1 cellular context compared by ENCODE assay signal in the genomic region with DNA sequence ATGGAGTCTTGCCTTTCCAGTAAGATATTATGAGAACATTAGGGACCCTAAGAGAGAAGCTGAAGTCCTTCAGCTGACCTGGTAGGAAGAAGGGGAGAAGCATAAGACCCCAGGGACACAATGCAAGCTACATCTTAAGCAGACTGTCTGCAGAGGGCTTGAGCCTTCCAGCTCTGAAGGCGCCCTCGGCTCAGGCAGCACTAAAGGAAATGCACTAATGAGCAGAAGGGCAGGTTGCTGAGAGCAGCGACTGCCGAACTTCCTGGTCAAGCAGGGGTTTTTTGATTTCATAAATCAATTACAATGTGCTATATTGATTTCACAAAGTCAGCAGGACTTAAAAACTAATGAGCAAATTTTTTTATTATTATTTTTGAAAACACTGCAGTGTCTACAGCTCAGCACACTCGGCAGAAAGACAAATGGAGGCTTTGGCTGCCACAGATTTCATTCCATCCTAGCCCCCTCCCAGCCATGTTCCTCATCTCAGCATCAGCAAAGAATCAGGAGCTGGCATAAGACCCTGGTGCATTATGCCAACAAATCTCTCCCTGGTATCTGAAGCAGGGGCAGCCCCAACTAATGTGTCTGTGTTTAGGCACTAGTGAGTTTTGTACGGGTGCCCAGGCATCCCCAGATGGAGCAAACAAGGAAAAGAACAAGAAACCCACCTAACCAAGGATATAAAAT.
TF ChIP-seq lines count a peak whose summit lies in the region.

No MANE protein-coding gene starts in this region.

TF ChIP-seq in GM23338, 12 proteins besides CTCF, POLR2A, EP300 and RAD21:
- TF ChIP-seq NANOG (IDR thresholded peaks at IDR 0.05; ENCODE audit: borderline replicate concordance) (no peak), CREB1 (CRISPR knock-in tag; IDR thresholded peaks at IDR 0.05; ENCODE audit: low read depth) (no peak), EZH2 (IDR thresholded peaks at IDR 0.05; ENCODE audit: low read depth, unreplicated experiment) (no peak), STAT1 (IDR thresholded peaks at IDR 0.05; ENCODE audit: unreplicated experiment) (no peak), JUNB (IDR thresholded peaks at IDR 0.05; ENCODE audit: unreplicated experiment) (no peak), EZH2phosphoT487 (IDR thresholded peaks at IDR 0.05; ENCODE audit: unreplicated experiment) (no peak), ZNF331 (CRISPR knock-in tag; IDR thresholded peaks at IDR 0.05; ENCODE audit: low read depth) (no peak)
- TF ChIP-seq, protein P1, sequence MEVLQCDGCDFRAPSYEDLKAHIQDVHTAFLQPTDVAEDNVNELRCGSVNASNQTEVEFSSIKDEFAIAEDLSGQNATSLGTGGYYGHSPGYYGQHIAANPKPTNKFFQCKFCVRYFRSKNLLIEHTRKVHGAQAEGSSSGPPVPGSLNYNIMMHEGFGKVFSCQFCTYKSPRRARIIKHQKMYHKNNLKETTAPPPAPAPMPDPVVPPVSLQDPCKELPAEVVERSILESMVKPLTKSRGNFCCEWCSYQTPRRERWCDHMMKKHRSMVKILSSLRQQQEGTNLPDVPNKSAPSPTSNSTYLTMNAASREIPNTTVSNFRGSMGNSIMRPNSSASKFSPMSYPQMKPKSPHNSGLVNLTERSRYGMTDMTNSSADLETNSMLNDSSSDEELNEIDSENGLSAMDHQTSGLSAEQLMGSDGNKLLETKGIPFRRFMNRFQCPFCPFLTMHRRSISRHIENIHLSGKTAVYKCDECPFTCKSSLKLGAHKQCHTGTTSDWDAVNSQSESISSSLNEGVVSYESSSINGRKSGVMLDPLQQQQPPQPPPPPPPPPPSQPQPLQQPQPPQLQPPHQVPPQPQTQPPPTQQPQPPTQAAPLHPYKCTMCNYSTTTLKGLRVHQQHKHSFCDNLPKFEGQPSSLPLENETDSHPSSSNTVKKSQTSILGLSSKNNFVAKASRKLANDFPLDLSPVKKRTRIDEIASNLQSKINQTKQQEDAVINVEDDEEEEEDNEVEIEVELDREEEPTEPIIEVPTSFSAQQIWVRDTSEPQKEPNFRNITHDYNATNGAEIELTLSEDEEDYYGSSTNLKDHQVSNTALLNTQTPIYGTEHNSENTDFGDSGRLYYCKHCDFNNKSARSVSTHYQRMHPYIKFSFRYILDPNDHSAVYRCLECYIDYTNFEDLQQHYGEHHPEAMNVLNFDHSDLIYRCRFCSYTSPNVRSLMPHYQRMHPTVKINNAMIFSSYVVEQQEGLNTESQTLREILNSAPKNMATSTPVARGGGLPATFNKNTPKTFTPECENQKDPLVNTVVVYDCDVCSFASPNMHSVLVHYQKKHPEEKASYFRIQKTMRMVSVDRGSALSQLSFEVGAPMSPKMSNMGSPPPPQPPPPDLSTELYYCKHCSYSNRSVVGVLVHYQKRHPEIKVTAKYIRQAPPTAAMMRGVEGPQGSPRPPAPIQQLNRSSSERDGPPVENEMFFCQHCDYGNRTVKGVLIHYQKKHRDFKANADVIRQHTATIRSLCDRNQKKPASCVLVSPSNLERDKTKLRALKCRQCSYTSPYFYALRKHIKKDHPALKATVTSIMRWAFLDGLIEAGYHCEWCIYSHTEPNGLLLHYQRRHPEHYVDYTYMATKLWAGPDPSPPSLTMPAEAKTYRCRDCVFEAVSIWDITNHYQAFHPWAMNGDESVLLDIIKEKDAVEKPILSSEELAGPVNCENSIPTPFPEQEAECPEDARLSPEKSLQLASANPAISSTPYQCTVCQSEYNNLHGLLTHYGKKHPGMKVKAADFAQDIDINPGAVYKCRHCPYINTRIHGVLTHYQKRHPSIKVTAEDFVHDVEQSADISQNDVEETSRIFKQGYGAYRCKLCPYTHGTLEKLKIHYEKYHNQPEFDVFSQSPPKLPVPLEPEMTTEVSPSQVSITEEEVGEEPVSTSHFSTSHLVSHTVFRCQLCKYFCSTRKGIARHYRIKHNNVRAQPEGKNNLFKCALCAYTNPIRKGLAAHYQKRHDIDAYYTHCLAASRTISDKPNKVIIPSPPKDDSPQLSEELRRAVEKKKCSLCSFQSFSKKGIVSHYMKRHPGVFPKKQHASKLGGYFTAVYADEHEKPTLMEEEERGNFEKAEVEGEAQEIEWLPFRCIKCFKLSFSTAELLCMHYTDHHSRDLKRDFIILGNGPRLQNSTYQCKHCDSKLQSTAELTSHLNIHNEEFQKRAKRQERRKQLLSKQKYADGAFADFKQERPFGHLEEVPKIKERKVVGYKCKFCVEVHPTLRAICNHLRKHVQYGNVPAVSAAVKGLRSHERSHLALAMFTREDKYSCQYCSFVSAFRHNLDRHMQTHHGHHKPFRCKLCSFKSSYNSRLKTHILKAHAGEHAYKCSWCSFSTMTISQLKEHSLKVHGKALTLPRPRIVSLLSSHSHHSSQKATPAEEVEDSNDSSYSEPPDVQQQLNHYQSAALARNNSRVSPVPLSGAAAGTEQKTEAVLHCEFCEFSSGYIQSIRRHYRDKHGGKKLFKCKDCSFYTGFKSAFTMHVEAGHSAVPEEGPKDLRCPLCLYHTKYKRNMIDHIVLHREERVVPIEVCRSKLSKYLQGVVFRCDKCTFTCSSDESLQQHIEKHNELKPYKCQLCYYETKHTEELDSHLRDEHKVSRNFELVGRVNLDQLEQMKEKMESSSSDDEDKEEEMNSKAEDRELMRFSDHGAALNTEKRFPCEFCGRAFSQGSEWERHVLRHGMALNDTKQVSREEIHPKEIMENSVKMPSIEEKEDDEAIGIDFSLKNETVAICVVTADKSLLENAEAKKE (CRISPR knock-in tag; IDR thresholded peaks at IDR 0.05), result no peak
- TF ChIP-seq, protein P2, sequence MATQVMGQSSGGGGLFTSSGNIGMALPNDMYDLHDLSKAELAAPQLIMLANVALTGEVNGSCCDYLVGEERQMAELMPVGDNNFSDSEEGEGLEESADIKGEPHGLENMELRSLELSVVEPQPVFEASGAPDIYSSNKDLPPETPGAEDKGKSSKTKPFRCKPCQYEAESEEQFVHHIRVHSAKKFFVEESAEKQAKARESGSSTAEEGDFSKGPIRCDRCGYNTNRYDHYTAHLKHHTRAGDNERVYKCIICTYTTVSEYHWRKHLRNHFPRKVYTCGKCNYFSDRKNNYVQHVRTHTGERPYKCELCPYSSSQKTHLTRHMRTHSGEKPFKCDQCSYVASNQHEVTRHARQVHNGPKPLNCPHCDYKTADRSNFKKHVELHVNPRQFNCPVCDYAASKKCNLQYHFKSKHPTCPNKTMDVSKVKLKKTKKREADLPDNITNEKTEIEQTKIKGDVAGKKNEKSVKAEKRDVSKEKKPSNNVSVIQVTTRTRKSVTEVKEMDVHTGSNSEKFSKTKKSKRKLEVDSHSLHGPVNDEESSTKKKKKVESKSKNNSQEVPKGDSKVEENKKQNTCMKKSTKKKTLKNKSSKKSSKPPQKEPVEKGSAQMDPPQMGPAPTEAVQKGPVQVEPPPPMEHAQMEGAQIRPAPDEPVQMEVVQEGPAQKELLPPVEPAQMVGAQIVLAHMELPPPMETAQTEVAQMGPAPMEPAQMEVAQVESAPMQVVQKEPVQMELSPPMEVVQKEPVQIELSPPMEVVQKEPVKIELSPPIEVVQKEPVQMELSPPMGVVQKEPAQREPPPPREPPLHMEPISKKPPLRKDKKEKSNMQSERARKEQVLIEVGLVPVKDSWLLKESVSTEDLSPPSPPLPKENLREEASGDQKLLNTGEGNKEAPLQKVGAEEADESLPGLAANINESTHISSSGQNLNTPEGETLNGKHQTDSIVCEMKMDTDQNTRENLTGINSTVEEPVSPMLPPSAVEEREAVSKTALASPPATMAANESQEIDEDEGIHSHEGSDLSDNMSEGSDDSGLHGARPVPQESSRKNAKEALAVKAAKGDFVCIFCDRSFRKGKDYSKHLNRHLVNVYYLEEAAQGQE (IDR thresholded peaks at IDR 0.05; ENCODE audit: unreplicated experiment), result no peak
- TF ChIP-seq, protein P3, sequence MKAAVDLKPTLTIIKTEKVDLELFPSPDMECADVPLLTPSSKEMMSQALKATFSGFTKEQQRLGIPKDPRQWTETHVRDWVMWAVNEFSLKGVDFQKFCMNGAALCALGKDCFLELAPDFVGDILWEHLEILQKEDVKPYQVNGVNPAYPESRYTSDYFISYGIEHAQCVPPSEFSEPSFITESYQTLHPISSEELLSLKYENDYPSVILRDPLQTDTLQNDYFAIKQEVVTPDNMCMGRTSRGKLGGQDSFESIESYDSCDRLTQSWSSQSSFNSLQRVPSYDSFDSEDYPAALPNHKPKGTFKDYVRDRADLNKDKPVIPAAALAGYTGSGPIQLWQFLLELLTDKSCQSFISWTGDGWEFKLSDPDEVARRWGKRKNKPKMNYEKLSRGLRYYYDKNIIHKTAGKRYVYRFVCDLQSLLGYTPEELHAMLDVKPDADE (IDR thresholded peaks at IDR 0.05), result no peak
